Comparison of ENCODE assay signal across 8 cellular contexts in genomic region chr12:57591567-57592325, GRCh38. TPM values are rescaled to one million over a fixed set of nuclear protein-coding genes. Genes with fewer than 3 reads are reported as not detected.
A peak's percentile ranks its signal among the peaks of the same experiment; 100 is the strongest.
DNase-seq lines count a peak whose midpoint lies in the region; ATAC-seq and TF ChIP-seq lines count a peak whose summit lies in the region.

No MANE protein-coding gene starts in this region.

- TF ChIP-seq CTCF in WTC11 (IDR thresholded peaks at IDR 0.05), result no peak
- no peak for TF ChIP-seq CTCF in gastroesophageal sphincter (IDR thresholded peaks at IDR 0.05)
- TF ChIP-seq CTCF in ovary (IDR thresholded peaks at IDR 0.05), result no peak

- POLR2A ChIA-PET in WTC11 (lab: Charles Lee), result interaction anchor here (0.6 to 1.3 kb wide), 3 partner anchors 17 to 29 kb away, joined by 3 to 4 read pairs (median 3); partner anchors contain the start of gene ARHGEF25

- H3K36me3 ChIP-seq in gastroesophageal sphincter (peaks cover 0 to 31% of the 10 kb centered on the region in 2 donors), ovary (no peaks in the 10 kb centered on the region)

- H3K4me3 ChIP-seq in GM08714 (ENCODE audit: low read length), result peak overlapping the region; percentile 92
- H3K4me3 ChIP-seq in gastroesophageal sphincter, result peak overlapping the region; percentile 53 to 96
- peak overlapping the region; percentile 59 for H3K4me3 ChIP-seq in ovary

- DNase-seq in WTC11 (ENCODE audit: low spot score) (no peak), ovary (no peak), H4 (ENCODE audit: low spot score) (no peak), globus pallidus (ENCODE audit: low spot score) (no peak), NCI-H1436 treated with DMSO at 0.1 percent for 48 hours (lab: John Stamatoyannopoulos, UW) (no peak)

- H3K27me3 ChIP-seq in gastroesophageal sphincter (no peaks in the 10 kb centered on the region), ovary (no peaks in the 10 kb centered on the region)

- H3K9me3 ChIP-seq in gastroesophageal sphincter (no peaks in the 10 kb centered on the region), ovary (no peaks in the 10 kb centered on the region)

- peaks cover 14% of the 10 kb centered on the region for H3K4me1 Mint-ChIP-seq in WTC11

- H3K27ac ChIP-seq in gastroesophageal sphincter (peak overlapping the region; percentile 8 to 87 (median 84)), ovary (peak overlapping the region in 1 of 2 donors; percentile 59)

- H3K9me3 Mint-ChIP-seq in WTC11, result no peaks in the 10 kb centered on the region

- peak overlapping the region; percentile 89 for H3K4me3 Mint-ChIP-seq in WTC11

- H3K27me3 Mint-ChIP-seq in WTC11 (ENCODE audit: low read depth), result peaks cover 3% of the 10 kb centered on the region; the same call in 1 of the 2 replicates

- peaks cover 8% of the 10 kb centered on the region for H3K36me3 Mint-ChIP-seq in WTC11

- ATAC-seq in HG03064 (IDR thresholded peaks at IDR 0.05; ENCODE audit: low read depth, unreplicated experiment) (peak; percentile 24), WTC11 (0 out of 2 replicates have a peak, but pooled peaks have one; percentile 3), gastroesophageal sphincter (peak; percentile 52)

- H3K4me1 ChIP-seq in gastroesophageal sphincter (peaks cover 0 to 31% (median 6%) of the 10 kb centered on the region in 3 donors), ovary (ENCODE audit: insufficient read depth) (peaks cover 4% of the 10 kb centered on the region)

- intact Hi-C loops in ovary (cut with DNase I), result no loop called here

- 48 to 60% methylated on average over 8 to 9 of the region's 16 CpGs for WGBS in gastroesophageal sphincter (ENCODE audit: low coverage in 1 of 2), 2 donors
- WGBS in ovary, 3 donors, result 21 to 26% (median 24%) methylated on average over 16 of the region's 16 CpGs

- peak overlapping the region; percentile 69 for H3K27ac Mint-ChIP-seq in WTC11

- TF ChIP-seq POLR2A in gastroesophageal sphincter (IDR thresholded peaks at IDR 0.05) (no peak), ovary (IDR thresholded peaks at IDR 0.05) (no peak)

- no peak for TF ChIP-seq EP300 in gastroesophageal sphincter (IDR thresholded peaks at IDR 0.05)
- no peak for TF ChIP-seq EP300 in ovary (IDR thresholded peaks at IDR 0.05)

- CTCF ChIA-PET in WTC11 (lab: Charles Lee), result interaction anchor here (0.6 to 4.7 kb wide), 12 partner anchors 8 to 191 kb away, joined by 3 to 22 read pairs (median 6); partner anchors contain the start of genes B4GALNT1, DTX3 and TSFM

TF ChIP-seq in WTC11, 78 proteins besides CTCF, POLR2A, EP300 and RAD21:
- TF ChIP-seq TEAD1 (CRISPR knock-in tag; IDR thresholded peaks at IDR 0.05), result no peak
- TF ChIP-seq ZNF219 (CRISPR knock-in tag; IDR thresholded peaks at IDR 0.05; ENCODE audit: borderline replicate concordance), result no peak
- TF ChIP-seq RORB (CRISPR knock-in tag; IDR thresholded peaks at IDR 0.05), result no peak
- 0 out of 2 replicates have a peak, but pooled peaks have one; percentile 5 for TF ChIP-seq HMGXB4 (CRISPR knock-in tag; IDR thresholded peaks at IDR 0.05)
- no peak for TF ChIP-seq FOXK1 (CRISPR knock-in tag; IDR thresholded peaks at IDR 0.05)

RNA-seq across cellular contexts. Expression of gene PIP4K2C, which starts 0.8 kb away (rescaled TPM):
- total RNA-seq in WTC11 (2021) (25.4 to 26.9 TPM (median 25.8 TPM) in 3 replicates), gastroesophageal sphincter (10 to 100 TPM; 21.7 to 38.7 (median 33.1) TPM), ovary (10 to 100 TPM; 16.9 to 30.4 (median 21.2) TPM)
- 10 to 100 TPM; 13.1 to 42.0 TPM for polyA plus RNA-seq in ovary
- total RNA-seq in H4 (2014; rRNA removed; shearing (Covaris generic)), result 24.4 and 27.2 TPM in 2 replicates

RNA-seq across cellular contexts. Expression of gene DTX3, which starts 12.9 kb away (rescaled TPM):
- 52.4 to 57.0 TPM (median 55.7 TPM) in 3 replicates for total RNA-seq in WTC11 (2021)
- total RNA-seq in gastroesophageal sphincter, result 10 to 100 TPM; 34.6 to 70.2 (median 53.2) TPM
- 10 to 100 TPM; 50.0 to 75.2 (median 57.8) TPM for total RNA-seq in ovary
- 10 to 100 TPM; 37.9 to 56.2 TPM for polyA plus RNA-seq in ovary
- 7.3 and 10.7 TPM in 2 replicates for total RNA-seq in H4 (2014; rRNA removed; shearing (Covaris generic))

RNA-seq across cellular contexts. Expression of gene ARHGEF25, which starts 19.5 kb away (rescaled TPM):
- total RNA-seq in WTC11 (2021) (11.9 to 19.0 TPM (median 17.2 TPM) in 3 replicates), gastroesophageal sphincter (100 to 1,000 TPM; 116 to 140 (median 128) TPM), ovary (10 to 100 TPM; 22.1 to 48.4 (median 37.1) TPM)
- polyA plus RNA-seq in ovary, result 10 to 100 TPM; 47.4 to 48.8 TPM
- total RNA-seq in H4 (2014; rRNA removed; shearing (Covaris generic)), result 8.5 and 11.7 TPM in 2 replicates

RNA-seq across cellular contexts. Expression of gene B4GALNT1, which starts 41.3 kb away (rescaled TPM):
- total RNA-seq in WTC11 (2021) (0.46 to 1.2 TPM (median 1.2 TPM) in 3 replicates), gastroesophageal sphincter (10 to 100 TPM in 1 of 4 donors, 1 to 10 TPM in 3; 2.3 to 10.1 (median 5.0) TPM), ovary (1 to 10 TPM in 1 of 7 donors, under 1 TPM in 6; 0.28 to 1.5 (median 0.56) TPM)
- polyA plus RNA-seq in ovary, result 1 to 10 TPM in 1 of 2 donors, under 1 TPM in 1; 0.22 to 1.3 TPM
- total RNA-seq in H4 (2014; rRNA removed; shearing (Covaris generic)), result 64.3 and 77.3 TPM in 2 replicates

RNA-seq across cellular contexts. Expression of gene KIF5A, which starts 41.9 kb away (rescaled TPM):
- total RNA-seq in WTC11 (2021) (15.9 to 17.9 TPM (median 16.1 TPM) in 3 replicates), gastroesophageal sphincter (1 to 10 TPM in 3 of 4 donors, under 1 TPM in 1; 0.89 to 4.7 (median 1.6) TPM), ovary (under 1 TPM in 6 of 7 donors, not detected in 1; 0.08 to 0.48 (median 0.30) TPM)
- under 1 TPM; 0.15 to 0.48 TPM for polyA plus RNA-seq in ovary
- 0.27 TPM in 1 of 2 replicates, not detected in the other for total RNA-seq in H4 (2014; rRNA removed; shearing (Covaris generic))
